ENCODE assay signal across 2 cellular contexts in the genomic region with DNA sequence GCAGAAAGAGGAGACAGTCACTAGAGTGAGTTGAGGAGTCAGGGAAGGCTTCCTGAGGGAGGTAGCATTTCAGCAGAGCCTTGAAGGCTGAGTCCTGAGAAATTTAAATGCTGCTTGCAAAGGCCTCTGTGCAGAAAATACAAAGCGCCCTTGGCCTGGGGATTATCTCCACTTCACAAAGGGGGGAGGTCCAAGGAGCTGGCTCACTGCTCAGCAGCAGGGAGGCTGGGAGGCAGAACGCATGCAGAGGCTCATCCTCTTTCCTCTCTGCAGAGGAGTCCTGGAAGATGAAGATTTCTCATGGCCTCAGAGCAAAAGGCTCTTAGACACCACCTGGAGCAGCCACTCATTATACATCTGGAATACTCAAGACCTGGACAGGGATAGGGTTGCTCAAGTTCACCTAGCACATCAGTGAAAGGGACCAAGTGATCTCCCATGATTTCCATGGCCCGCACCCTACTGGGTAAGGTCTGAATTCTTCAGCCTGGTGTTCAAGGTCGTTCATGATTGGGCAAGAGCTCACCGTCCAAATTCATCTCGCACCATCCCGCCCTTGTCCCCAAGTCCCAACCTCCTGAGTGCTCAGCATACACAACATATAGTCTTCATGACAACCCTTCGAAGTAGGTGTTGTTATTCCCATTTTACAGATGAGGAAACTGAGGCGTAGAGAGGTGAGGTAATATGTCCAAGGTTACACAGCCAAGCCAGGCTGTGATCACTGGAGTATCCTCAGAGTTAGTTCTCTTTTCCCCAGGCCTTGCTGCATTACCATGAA.
TF ChIP-seq lines count a peak whose summit lies in the region.

No MANE protein-coding gene starts in this region.

TF ChIP-seq in IMR-90, 13 proteins besides CTCF, POLR2A, EP300 and RAD21:
- TF ChIP-seq CEBPB (IDR thresholded peaks at IDR 0.05; ENCODE audit: low read depth, low read length), result no peak
- TF ChIP-seq MXI1 (IDR thresholded peaks at IDR 0.05; ENCODE audit: borderline replicate concordance, low read depth, low read length), result no peak
- TF ChIP-seq BHLHE40 (IDR thresholded peaks at IDR 0.05; ENCODE audit: low read depth, low read length), result no peak
- TF ChIP-seq FOS (IDR thresholded peaks at IDR 0.05; ENCODE audit: low read depth, low read length), result no peak
- TF ChIP-seq RCOR1 (IDR thresholded peaks at IDR 0.05; ENCODE audit: insufficient replicate concordance, low read length), result no peak
- no peak for TF ChIP-seq NFE2L2 (IDR thresholded peaks at IDR 0.05; ENCODE audit: low read depth, low read length)
- TF ChIP-seq, protein P1, sequence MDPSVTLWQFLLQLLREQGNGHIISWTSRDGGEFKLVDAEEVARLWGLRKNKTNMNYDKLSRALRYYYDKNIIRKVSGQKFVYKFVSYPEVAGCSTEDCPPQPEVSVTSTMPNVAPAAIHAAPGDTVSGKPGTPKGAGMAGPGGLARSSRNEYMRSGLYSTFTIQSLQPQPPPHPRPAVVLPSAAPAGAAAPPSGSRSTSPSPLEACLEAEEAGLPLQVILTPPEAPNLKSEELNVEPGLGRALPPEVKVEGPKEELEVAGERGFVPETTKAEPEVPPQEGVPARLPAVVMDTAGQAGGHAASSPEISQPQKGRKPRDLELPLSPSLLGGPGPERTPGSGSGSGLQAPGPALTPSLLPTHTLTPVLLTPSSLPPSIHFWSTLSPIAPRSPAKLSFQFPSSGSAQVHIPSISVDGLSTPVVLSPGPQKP (IDR thresholded peaks at IDR 0.05; ENCODE audit: borderline replicate concordance, low read depth, low read length), result no peak
- no peak for TF ChIP-seq CHD1 (IDR thresholded peaks at IDR 0.05; ENCODE audit: low read depth, low read length)
- TF ChIP-seq SMC3 (IDR thresholded peaks at IDR 0.05; ENCODE audit: low read depth, low read length), result no peak
- TF ChIP-seq MAFK (IDR thresholded peaks at IDR 0.05; ENCODE audit: low read depth, low read length), result no peak
- TF ChIP-seq, protein P2, sequence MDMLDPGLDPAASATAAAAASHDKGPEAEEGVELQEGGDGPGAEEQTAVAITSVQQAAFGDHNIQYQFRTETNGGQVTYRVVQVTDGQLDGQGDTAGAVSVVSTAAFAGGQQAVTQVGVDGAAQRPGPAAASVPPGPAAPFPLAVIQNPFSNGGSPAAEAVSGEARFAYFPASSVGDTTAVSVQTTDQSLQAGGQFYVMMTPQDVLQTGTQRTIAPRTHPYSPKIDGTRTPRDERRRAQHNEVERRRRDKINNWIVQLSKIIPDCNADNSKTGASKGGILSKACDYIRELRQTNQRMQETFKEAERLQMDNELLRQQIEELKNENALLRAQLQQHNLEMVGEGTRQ (IDR thresholded peaks at IDR 0.05; ENCODE audit: low read depth, low read length), result no peak
- TF ChIP-seq RFX5 (IDR thresholded peaks at IDR 0.05; ENCODE audit: low read depth, low read length), result no peak
- no peak for TF ChIP-seq MAZ (IDR thresholded peaks at IDR 0.05; ENCODE audit: borderline replicate concordance, low read depth, low read length)

TF ChIP-seq in K562, 482 proteins besides CTCF, POLR2A, EP300 and RAD21 (continues in another document):
- TF ChIP-seq BCOR (IDR thresholded peaks at IDR 0.05) (peak; percentile 89), TOE1 (IDR thresholded peaks at IDR 0.05; ENCODE audit: borderline replicate concordance) (no peak), TOE1 (CRISPR knock-in tag; IDR thresholded peaks at IDR 0.05; ENCODE audit: borderline replicate concordance, low read depth) (no peak), SLC30A9 (CRISPR knock-in tag; IDR thresholded peaks at IDR 0.05) (no peak), HDAC8 (tag; IDR thresholded peaks at IDR 0.05) (no peak), SMC3 (conservative IDR thresholded peaks at IDR 0.05; ENCODE audit: insufficient read depth, low read depth, low read length) (no peak), RCOR1 (IDR thresholded peaks at IDR 0.05; ENCODE audit: borderline replicate concordance in 1 of 2, low read depth in 2 of 2, low read length in 2 of 2) (peak in 1 of 2 experiments; percentile 38; a peak in 1 of 4 replicates), XRCC4 (IDR thresholded peaks at IDR 0.05; ENCODE audit: extremely low read depth, insufficient read depth, insufficient read length) (no peak), ZFP36 (IDR thresholded peaks at IDR 0.05; ENCODE audit: low read depth, low read length, partially characterized antibody) (peak; percentile 89), ADNP (tag; IDR thresholded peaks at IDR 0.05) (peak; percentile 64; the same call in 1 of the 2 replicates), EHMT2 (IDR thresholded peaks at IDR 0.05) (no peak), ZNF830 (CRISPR knock-in tag; IDR thresholded peaks at IDR 0.05) (no peak), SREBF2 (CRISPR knock-in tag; IDR thresholded peaks at IDR 0.05) (no peak), STAT5A (IDR thresholded peaks at IDR 0.05; ENCODE audit: borderline replicate concordance, low read length) (no peak), NR2C1 (IDR thresholded peaks at IDR 0.05) (no peak), NR2C1 (tag; IDR thresholded peaks at IDR 0.05) (no peak), HMG20B (CRISPR knock-in tag; IDR thresholded peaks at IDR 0.05) (no peak), MTA3 (IDR thresholded peaks at IDR 0.05; ENCODE audit: borderline replicate concordance) (no peak), SMARCA4 (IDR thresholded peaks at IDR 0.05) (no peak), HDAC2 (IDR thresholded peaks at IDR 0.05) (peak; percentile 65; the same call in 1 of the 2 replicates), CBFA2T3 (IDR thresholded peaks at IDR 0.05) (no peak), BMI1 (IDR thresholded peaks at IDR 0.05; ENCODE audit: low read length) (no peak), ZNF551 (CRISPR knock-in tag; IDR thresholded peaks at IDR 0.05) (no peak), ZNF212 (CRISPR knock-in tag; IDR thresholded peaks at IDR 0.05) (no peak), SIX5 (IDR thresholded peaks at IDR 0.05; ENCODE audit: borderline replicate concordance in 1 of 2, insufficient read depth in 1 of 2, low read depth in 1 of 2, low read length in 2 of 2) (no peak), U2AF2 (optimal IDR thresholded peaks at IDR 0.05; ENCODE audit: low read depth, low read length) (no peak), ZNF253 (CRISPR knock-in tag; conservative IDR thresholded peaks at IDR 0.05) (no peak), KDM1A (IDR thresholded peaks at IDR 0.05) (peak in 1 of 2 experiments; percentile 65; a peak in 2 of 4 replicates), ZNF644 (tag; IDR thresholded peaks at IDR 0.05; ENCODE audit: low read depth) (no peak), ZNF583 (CRISPR knock-in tag; IDR thresholded peaks at IDR 0.05) (no peak), EWSR1 (IDR thresholded peaks at IDR 0.05; ENCODE audit: borderline replicate concordance, low read depth, partially characterized antibody) (no peak), HCFC1 (IDR thresholded peaks at IDR 0.05; ENCODE audit: low read depth, low read length) (no peak), ESRRA (IDR thresholded peaks at IDR 0.05; ENCODE audit: borderline replicate concordance, low read depth) (peak; percentile 68), HIVEP1 (CRISPR knock-in tag; IDR thresholded peaks at IDR 0.05) (no peak), RBM14 (IDR thresholded peaks at IDR 0.05; ENCODE audit: borderline replicate concordance, insufficient read depth, low read depth, low read length) (no peak), SMARCA5 (IDR thresholded peaks at IDR 0.05) (peak; percentile 60; the same call in 1 of the 2 replicates)
- TF ChIP-seq, protein P3, sequence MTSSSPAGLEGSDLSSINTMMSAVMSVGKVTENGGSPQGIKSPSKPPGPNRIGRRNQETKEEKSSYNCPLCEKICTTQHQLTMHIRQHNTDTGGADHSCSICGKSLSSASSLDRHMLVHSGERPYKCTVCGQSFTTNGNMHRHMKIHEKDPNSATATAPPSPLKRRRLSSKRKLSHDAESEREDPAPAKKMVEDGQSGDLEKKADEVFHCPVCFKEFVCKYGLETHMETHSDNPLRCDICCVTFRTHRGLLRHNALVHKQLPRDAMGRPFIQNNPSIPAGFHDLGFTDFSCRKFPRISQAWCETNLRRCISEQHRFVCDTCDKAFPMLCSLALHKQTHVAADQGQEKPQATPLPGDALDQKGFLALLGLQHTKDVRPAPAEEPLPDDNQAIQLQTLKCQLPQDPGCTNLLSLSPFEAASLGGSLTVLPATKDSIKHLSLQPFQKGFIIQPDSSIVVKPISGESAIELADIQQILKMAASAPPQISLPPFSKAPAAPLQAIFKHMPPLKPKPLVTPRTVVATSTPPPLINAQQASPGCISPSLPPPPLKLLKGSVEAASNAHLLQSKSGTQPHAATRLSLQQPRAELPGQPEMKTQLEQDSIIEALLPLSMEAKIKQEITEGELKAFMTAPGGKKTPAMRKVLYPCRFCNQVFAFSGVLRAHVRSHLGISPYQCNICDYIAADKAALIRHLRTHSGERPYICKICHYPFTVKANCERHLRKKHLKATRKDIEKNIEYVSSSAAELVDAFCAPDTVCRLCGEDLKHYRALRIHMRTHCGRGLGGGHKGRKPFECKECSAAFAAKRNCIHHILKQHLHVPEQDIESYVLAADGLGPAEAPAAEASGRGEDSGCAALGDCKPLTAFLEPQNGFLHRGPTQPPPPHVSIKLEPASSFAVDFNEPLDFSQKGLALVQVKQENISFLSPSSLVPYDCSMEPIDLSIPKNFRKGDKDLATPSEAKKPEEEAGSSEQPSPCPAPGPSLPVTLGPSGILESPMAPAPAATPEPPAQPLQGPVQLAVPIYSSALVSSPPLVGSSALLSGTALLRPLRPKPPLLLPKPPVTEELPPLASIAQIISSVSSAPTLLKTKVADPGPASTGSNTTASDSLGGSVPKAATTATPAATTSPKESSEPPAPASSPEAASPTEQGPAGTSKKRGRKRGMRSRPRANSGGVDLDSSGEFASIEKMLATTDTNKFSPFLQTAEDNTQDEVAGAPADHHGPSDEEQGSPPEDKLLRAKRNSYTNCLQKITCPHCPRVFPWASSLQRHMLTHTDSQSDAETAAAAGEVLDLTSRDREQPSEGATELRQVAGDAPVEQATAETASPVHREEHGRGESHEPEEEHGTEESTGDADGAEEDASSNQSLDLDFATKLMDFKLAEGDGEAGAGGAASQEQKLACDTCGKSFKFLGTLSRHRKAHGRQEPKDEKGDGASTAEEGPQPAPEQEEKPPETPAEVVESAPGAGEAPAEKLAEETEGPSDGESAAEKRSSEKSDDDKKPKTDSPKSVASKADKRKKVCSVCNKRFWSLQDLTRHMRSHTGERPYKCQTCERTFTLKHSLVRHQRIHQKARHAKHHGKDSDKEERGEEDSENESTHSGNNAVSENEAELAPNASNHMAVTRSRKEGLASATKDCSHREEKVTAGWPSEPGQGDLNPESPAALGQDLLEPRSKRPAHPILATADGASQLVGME (CRISPR knock-in tag; IDR thresholded peaks at IDR 0.05), result no peak
- TF ChIP-seq, protein P4, sequence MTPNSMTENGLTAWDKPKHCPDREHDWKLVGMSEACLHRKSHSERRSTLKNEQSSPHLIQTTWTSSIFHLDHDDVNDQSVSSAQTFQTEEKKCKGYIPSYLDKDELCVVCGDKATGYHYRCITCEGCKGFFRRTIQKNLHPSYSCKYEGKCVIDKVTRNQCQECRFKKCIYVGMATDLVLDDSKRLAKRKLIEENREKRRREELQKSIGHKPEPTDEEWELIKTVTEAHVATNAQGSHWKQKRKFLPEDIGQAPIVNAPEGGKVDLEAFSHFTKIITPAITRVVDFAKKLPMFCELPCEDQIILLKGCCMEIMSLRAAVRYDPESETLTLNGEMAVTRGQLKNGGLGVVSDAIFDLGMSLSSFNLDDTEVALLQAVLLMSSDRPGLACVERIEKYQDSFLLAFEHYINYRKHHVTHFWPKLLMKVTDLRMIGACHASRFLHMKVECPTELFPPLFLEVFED (CRISPR knock-in tag; conservative IDR thresholded peaks at IDR 0.05), result no peak
- TF ChIP-seq, protein P5, sequence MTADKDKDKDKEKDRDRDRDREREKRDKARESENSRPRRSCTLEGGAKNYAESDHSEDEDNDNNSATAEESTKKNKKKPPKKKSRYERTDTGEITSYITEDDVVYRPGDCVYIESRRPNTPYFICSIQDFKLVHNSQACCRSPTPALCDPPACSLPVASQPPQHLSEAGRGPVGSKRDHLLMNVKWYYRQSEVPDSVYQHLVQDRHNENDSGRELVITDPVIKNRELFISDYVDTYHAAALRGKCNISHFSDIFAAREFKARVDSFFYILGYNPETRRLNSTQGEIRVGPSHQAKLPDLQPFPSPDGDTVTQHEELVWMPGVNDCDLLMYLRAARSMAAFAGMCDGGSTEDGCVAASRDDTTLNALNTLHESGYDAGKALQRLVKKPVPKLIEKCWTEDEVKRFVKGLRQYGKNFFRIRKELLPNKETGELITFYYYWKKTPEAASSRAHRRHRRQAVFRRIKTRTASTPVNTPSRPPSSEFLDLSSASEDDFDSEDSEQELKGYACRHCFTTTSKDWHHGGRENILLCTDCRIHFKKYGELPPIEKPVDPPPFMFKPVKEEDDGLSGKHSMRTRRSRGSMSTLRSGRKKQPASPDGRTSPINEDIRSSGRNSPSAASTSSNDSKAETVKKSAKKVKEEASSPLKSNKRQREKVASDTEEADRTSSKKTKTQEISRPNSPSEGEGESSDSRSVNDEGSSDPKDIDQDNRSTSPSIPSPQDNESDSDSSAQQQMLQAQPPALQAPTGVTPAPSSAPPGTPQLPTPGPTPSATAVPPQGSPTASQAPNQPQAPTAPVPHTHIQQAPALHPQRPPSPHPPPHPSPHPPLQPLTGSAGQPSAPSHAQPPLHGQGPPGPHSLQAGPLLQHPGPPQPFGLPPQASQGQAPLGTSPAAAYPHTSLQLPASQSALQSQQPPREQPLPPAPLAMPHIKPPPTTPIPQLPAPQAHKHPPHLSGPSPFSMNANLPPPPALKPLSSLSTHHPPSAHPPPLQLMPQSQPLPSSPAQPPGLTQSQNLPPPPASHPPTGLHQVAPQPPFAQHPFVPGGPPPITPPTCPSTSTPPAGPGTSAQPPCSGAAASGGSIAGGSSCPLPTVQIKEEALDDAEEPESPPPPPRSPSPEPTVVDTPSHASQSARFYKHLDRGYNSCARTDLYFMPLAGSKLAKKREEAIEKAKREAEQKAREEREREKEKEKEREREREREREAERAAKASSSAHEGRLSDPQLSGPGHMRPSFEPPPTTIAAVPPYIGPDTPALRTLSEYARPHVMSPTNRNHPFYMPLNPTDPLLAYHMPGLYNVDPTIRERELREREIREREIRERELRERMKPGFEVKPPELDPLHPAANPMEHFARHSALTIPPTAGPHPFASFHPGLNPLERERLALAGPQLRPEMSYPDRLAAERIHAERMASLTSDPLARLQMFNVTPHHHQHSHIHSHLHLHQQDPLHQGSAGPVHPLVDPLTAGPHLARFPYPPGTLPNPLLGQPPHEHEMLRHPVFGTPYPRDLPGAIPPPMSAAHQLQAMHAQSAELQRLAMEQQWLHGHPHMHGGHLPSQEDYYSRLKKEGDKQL (CRISPR knock-in tag; IDR thresholded peaks at IDR 0.05; ENCODE audit: borderline replicate concordance), result no peak
- TF ChIP-seq, protein P1 (CRISPR knock-in tag; IDR thresholded peaks at IDR 0.05), result no peak
